8 cellular contexts compared by ENCODE assay signal in genomic region chr10:129466703-129467345, GRCh38.
DNase-seq lines count a peak whose midpoint lies in the region; ATAC-seq and TF ChIP-seq lines count a peak whose summit lies in the region.

Gene MGMT, plus strand, starts transcription at chr10:129467241.

- DNase-seq in NCI-H2171 (lab: John Stamatoyannopoulos, UW) (peak; percentile 82), medulla oblongata (ENCODE audit: extremely low spot score) (peak; percentile 88), NCI-H1092 treated with DMSO at 0.1 percent for 48 hours (lab: John Stamatoyannopoulos, UW) (no peak)
- peak; percentile 99 for DNase-seq in activated CD8-positive, alpha-beta memory T cell treated with anti-CD3 and anti-CD28 coated beads for 24 hours
- peak; percentile 98 for DNase-seq in effector CD4-positive, alpha-beta T cell
- DNase-seq in stimulated activated CD4-positive, alpha-beta T cell treated with anti-CD3 and anti-CD28 coated beads, TNF-alpha, amount 100 ng/mL, for 4 hours (ENCODE audit: low read depth in 3 of 3) = peak; percentile 97 to 99 (median 98)

- TF ChIP-seq POLR2A in GM15510 (IDR thresholded peaks at IDR 0.05; ENCODE audit: borderline replicate concordance, extremely low read depth, insufficient read length) = peak; percentile 88

- peak; percentile 90 for ATAC-seq in HG02642 (IDR thresholded peaks at IDR 0.05; ENCODE audit: poor library complexity, unreplicated experiment)
